In the genomic region with DNA sequence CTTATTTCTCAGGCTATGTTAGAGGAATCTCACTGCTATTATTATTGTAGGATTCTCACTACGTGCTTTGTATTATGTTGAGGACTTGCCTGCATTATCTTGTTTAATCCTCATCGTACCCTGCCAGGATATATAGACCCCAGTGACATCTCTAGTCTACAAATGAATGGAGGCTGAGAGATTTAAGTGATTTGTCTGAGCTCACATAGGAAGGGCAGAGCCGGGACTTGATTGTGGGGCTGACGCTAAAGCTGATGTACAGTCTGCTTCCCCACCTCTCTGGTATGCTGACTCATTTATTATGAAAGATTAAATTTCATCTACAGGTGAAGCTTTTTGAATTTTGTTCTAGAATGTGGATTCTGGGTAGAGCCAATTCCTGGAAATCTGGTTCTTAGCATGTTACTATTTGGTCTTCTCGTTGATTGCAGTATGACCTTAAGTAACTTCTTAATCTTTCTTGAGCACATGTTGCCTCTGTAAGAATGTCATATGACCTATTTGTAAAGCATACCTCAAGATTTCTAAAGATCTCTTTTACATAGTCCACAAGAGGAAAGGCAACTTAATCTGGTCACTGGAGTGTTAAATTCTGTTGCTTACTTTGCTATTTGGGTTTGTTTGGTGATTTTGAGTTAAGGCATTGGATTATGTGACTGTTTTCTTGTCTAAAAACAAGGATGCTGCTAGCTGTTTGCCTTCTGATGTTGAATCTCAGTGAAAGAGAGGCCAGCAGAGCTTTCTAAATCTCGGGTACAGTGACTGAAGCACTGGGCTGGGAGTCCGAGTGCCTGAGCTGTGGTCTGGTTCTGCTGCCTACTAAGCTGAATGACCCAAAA, we compare ENCODE assay signal across 1 cellular context.
TF ChIP-seq lines count a peak whose summit lies in the region.

No MANE protein-coding gene starts in this region.

TF ChIP-seq in K562, 482 proteins besides CTCF, POLR2A, EP300 and RAD21 (continued from another document and continues in another):
- TF ChIP-seq, protein P1, sequence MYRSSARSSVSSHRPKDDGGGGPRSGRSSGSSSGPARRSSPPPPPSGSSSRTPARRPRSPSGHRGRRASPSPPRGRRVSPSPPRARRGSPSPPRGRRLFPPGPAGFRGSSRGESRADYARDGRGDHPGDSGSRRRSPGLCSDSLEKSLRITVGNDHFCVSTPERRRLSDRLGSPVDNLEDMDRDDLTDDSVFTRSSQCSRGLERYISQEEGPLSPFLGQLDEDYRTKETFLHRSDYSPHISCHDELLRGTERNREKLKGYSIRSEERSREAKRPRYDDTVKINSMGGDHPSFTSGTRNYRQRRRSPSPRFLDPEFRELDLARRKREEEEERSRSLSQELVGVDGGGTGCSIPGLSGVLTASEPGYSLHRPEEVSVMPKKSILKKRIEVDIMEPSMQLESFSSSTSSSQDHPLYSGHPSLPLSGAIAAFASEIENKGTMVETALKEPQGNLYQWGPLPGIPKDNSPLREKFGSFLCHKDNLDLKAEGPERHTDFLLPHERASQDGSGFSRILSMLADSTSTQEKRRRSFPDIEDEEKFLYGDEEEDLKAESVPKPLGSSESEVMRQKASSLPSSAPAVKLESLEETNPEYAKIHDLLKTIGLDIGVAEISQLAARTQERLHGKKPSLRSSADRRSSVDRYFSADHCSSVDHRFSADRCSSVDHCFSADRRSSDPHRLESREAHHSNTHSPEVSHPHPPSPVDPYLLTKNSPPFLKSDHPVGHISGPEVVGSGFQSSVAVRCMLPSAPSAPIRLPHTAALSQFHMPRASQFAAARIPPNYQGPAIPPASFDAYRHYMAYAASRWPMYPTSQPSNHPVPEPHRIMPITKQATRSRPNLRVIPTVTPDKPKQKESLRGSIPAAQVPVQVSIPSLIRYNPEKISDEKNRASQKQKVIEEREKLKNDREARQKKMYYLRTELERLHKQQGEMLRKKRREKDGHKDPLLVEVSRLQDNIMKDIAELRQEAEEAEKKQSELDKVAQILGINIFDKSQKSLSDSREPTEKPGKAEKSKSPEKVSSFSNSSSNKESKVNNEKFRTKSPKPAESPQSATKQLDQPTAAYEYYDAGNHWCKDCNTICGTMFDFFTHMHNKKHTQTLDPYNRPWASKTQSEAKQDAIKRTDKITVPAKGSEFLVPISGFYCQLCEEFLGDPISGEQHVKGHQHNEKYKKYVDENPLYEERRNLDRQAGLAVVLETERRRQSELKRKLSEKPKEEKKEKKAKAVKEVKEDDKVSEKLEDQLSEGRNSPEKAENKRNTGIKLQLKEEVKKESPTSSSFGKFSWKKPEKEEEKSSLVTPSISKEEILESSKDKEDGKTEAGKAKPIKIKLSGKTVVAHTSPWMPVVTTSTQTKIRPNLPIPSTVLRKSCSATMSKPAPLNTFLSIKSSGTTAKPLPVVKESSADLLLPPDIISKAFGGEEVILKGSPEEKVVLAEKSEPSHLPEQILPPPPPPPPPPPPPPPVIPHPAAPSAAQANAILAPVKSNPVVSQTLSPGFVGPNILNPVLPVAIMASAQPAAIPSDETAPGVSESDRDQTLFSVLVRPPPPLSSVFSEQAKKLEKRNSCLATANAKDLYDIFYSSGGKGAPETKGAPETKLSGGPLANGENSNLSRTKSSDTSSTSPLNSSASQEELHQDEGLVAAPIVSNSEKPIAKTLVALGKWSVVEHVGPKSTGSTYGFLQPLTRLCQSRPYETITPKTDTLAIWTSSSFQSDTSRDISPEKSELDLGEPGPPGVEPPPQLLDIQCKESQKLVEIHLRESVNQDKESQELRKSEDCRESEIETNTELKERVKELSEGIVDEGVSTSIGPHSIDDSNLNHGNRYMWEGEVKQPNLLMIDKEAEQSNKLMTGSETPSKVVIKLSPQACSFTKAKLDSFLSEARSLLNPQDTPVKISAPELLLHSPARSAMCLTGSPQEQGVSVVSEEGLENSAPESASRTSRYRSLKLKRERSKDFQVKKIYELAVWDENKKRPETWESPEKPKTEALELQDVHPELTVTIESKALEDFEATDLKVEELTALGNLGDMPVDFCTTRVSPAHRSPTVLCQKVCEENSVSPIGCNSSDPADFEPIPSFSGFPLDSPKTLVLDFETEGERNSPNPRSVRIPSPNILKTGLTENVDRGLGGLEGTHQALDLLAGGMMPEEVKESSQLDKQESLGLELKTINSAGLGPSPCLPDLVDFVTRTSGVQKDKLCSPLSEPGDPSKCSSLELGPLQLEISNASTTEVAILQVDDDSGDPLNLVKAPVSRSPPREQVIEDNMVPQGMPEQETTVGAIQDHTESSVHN (IDR thresholded peaks at IDR 0.05; ENCODE audit: borderline replicate concordance in 1 of 2, low read depth in 1 of 2) = 0 out of 4 replicates have a peak, but pooled peaks of 1 of the 2 experiments have one; percentile 7
- TF ChIP-seq RBM39 (optimal IDR thresholded peaks at IDR 0.05; ENCODE audit: low read depth, low read length) (no peak), TAF1 (IDR thresholded peaks at IDR 0.05; ENCODE audit: control insufficient read depth, extremely low read depth, insufficient read depth, low read length, severe bottlenecking) (no peak), L3MBTL2 (IDR thresholded peaks at IDR 0.05) (peak; percentile 54; the same call in 1 of the 2 replicates), HMG20A (CRISPR knock-in tag; conservative IDR thresholded peaks at IDR 0.05) (0 out of 2 replicates have a peak, but pooled peaks have one; percentile 26), SMARCA4 (IDR thresholded peaks at IDR 0.05) (peak; percentile 86), KDM1A (IDR thresholded peaks at IDR 0.05) (peak; percentile 100), ZNF584 (CRISPR knock-in tag; IDR thresholded peaks at IDR 0.05; ENCODE audit: low read depth) (peak; percentile 66; the same call in 1 of the 2 replicates), ZFP1 (CRISPR knock-in tag; IDR thresholded peaks at IDR 0.05) (no peak), CEBPB (tag; IDR thresholded peaks at IDR 0.05) (peak; percentile 77), TOE1 (IDR thresholded peaks at IDR 0.05; ENCODE audit: borderline replicate concordance) (peak; percentile 82; the same call in 1 of the 2 replicates), TOE1 (CRISPR knock-in tag; IDR thresholded peaks at IDR 0.05; ENCODE audit: borderline replicate concordance, low read depth) (no peak), ARID1B (IDR thresholded peaks at IDR 0.05) (peak; percentile 95), ZNF253 (CRISPR knock-in tag; conservative IDR thresholded peaks at IDR 0.05) (no peak), BRD9 (IDR thresholded peaks at IDR 0.05; ENCODE audit: low read depth, partially characterized antibody) (peak; percentile 34), LCOR (CRISPR knock-in tag; IDR thresholded peaks at IDR 0.05) (peak; percentile 47; the same call in 1 of the 2 replicates), NR2C2 (CRISPR knock-in tag; IDR thresholded peaks at IDR 0.05) (no peak), NR2C2 (tag; IDR thresholded peaks at IDR 0.05) (peak; percentile 55; the same call in 1 of the 2 replicates), MAFK (IDR thresholded peaks at IDR 0.05; ENCODE audit: low read length) (peak; percentile 54; the same call in 1 of the 2 replicates), FOXK1 (CRISPR knock-in tag; IDR thresholded peaks at IDR 0.05; ENCODE audit: borderline replicate concordance) (no peak), CCNT2 (IDR thresholded peaks at IDR 0.05; ENCODE audit: borderline replicate concordance, extremely low read depth, insufficient read length, low read depth, low read length) (peak; percentile 22), KAT2B (IDR thresholded peaks at IDR 0.05; ENCODE audit: low read depth, low read length) (no peak), NFE2 (IDR thresholded peaks at IDR 0.05; ENCODE audit: low read depth) (peak; percentile 73), RCOR1 (IDR thresholded peaks at IDR 0.05; ENCODE audit: borderline replicate concordance in 1 of 2, low read depth in 2 of 2, low read length in 2 of 2) (peak; percentile 93 to 95)
- TF ChIP-seq, protein P2, sequence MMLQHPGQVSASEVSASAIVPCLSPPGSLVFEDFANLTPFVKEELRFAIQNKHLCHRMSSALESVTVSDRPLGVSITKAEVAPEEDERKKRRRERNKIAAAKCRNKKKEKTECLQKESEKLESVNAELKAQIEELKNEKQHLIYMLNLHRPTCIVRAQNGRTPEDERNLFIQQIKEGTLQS (IDR thresholded peaks at IDR 0.05) = peak; percentile 72; the same call in 1 of the 2 replicates
- TF ChIP-seq, protein P2 (CRISPR knock-in tag; conservative IDR thresholded peaks at IDR 0.05) = no peak
- TF ChIP-seq, protein P3, sequence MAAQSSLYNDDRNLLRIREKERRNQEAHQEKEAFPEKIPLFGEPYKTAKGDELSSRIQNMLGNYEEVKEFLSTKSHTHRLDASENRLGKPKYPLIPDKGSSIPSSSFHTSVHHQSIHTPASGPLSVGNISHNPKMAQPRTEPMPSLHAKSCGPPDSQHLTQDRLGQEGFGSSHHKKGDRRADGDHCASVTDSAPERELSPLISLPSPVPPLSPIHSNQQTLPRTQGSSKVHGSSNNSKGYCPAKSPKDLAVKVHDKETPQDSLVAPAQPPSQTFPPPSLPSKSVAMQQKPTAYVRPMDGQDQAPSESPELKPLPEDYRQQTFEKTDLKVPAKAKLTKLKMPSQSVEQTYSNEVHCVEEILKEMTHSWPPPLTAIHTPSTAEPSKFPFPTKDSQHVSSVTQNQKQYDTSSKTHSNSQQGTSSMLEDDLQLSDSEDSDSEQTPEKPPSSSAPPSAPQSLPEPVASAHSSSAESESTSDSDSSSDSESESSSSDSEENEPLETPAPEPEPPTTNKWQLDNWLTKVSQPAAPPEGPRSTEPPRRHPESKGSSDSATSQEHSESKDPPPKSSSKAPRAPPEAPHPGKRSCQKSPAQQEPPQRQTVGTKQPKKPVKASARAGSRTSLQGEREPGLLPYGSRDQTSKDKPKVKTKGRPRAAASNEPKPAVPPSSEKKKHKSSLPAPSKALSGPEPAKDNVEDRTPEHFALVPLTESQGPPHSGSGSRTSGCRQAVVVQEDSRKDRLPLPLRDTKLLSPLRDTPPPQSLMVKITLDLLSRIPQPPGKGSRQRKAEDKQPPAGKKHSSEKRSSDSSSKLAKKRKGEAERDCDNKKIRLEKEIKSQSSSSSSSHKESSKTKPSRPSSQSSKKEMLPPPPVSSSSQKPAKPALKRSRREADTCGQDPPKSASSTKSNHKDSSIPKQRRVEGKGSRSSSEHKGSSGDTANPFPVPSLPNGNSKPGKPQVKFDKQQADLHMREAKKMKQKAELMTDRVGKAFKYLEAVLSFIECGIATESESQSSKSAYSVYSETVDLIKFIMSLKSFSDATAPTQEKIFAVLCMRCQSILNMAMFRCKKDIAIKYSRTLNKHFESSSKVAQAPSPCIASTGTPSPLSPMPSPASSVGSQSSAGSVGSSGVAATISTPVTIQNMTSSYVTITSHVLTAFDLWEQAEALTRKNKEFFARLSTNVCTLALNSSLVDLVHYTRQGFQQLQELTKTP (IDR thresholded peaks at IDR 0.05; ENCODE audit: low read depth in 1 of 2, partially characterized antibody in 2 of 2) = peak; percentile 25 to 53
- TF ChIP-seq, protein P4, sequence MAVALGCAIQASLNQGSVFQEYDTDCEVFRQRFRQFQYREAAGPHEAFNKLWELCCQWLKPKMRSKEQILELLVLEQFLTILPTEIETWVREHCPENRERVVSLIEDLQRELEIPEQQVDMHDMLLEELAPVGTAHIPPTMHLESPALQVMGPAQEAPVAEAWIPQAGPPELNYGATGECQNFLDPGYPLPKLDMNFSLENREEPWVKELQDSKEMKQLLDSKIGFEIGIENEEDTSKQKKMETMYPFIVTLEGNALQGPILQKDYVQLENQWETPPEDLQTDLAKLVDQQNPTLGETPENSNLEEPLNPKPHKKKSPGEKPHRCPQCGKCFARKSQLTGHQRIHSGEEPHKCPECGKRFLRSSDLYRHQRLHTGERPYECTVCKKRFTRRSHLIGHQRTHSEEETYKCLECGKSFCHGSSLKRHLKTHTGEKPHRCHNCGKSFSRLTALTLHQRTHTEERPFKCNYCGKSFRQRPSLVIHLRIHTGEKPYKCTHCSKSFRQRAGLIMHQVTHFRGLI (CRISPR knock-in tag; IDR thresholded peaks at IDR 0.05) = no peak
- TF ChIP-seq, protein P5, sequence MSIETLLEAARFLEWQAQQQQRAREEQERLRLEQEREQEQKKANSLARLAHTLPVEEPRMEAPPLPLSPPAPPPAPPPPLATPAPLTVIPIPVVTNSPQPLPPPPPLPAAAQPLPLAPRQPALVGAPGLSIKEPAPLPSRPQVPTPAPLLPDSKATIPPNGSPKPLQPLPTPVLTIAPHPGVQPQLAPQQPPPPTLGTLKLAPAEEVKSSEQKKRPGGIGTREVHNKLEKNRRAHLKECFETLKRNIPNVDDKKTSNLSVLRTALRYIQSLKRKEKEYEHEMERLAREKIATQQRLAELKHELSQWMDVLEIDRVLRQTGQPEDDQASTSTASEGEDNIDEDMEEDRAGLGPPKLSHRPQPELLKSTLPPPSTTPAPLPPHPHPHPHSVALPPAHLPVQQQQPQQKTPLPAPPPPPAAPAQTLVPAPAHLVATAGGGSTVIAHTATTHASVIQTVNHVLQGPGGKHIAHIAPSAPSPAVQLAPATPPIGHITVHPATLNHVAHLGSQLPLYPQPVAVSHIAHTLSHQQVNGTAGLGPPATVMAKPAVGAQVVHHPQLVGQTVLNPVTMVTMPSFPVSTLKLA (conservative IDR thresholded peaks at IDR 0.05) = peak; percentile 56 to 84; a peak in 3 of 4 replicates
- TF ChIP-seq, protein P6, sequence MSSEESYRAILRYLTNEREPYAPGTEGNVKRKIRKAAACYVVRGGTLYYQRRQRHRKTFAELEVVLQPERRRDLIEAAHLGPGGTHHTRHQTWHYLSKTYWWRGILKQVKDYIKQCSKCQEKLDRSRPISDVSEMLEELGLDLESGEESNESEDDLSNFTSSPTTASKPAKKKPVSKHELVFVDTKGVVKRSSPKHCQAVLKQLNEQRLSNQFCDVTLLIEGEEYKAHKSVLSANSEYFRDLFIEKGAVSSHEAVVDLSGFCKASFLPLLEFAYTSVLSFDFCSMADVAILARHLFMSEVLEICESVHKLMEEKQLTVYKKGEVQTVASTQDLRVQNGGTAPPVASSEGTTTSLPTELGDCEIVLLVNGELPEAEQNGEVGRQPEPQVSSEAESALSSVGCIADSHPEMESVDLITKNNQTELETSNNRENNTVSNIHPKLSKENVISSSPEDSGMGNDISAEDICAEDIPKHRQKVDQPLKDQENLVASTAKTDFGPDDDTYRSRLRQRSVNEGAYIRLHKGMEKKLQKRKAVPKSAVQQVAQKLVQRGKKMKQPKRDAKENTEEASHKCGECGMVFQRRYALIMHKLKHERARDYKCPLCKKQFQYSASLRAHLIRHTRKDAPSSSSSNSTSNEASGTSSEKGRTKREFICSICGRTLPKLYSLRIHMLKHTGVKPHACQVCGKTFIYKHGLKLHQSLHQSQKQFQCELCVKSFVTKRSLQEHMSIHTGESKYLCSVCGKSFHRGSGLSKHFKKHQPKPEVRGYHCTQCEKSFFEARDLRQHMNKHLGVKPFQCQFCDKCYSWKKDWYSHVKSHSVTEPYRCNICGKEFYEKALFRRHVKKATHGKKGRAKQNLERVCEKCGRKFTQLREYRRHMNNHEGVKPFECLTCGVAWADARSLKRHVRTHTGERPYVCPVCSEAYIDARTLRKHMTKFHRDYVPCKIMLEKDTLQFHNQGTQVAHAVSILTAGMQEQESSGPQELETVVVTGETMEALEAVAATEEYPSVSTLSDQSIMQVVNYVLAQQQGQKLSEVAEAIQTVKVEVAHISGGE (CRISPR knock-in tag; IDR thresholded peaks at IDR 0.05) = peak in 1 of 3 experiments; percentile 71; a peak in 2 of 6 replicates
